ENCODE assay signal across 8 cellular contexts in the genomic region with DNA sequence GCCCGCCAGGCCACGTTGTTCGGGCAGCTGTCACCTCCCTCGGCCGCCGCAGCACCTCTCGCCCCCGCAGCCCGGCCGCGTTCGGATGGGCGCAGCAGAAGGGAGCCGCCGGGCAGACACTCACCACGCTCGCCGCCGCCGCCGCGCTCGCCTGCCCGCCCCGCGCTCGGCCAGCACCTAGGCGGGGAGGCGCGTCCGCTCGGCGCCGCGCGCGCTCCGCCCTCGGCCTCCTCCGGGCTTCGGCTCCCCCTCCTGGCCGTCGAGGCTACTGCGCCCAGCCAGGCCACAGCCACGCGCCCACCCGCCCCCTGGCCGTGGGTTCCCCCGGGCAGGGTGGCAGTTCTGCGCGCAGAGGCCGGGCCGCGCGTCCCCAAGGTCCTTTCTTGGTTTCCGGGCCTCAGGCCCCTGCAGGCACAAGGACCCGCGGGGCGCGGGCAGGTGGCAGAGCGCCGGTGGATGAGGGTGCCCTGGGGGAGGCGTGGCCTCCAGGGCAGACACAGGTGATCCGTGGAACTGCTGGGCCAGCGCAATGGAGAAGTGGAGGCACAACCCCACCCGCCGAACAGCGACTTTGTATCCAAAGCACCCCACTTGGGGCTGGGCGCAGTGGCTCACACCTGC. TPM values are rescaled to one million over a fixed set of nuclear protein-coding genes. Genes with fewer than 3 reads are reported as not detected.
DNase-seq lines count a peak whose midpoint lies in the region; ATAC-seq and TF ChIP-seq lines count a peak whose summit lies in the region.

A gene (minus strand): TSS at position 189 of the 621 bp plus-strand sequence. CDS start 3,275 bp downstream, outside the sequence.

- TF ChIP-seq POLR2A in breast epithelium (IDR thresholded peaks at IDR 0.05): no peak
- TF ChIP-seq POLR2A in spleen (IDR thresholded peaks at IDR 0.05): no peak

- peak; percentile 94 for TF ChIP-seq CTCF in VCaP (conservative IDR thresholded peaks at IDR 0.05)
- TF ChIP-seq CTCF in breast epithelium (IDR thresholded peaks at IDR 0.05): peak; percentile 56 to 91 (median 78)
- TF ChIP-seq CTCF in spleen (IDR thresholded peaks at IDR 0.05 in 8 of 11, conservative IDR thresholded peaks at IDR 0.05 in 3 of 11): peak; percentile 74 to 97 (median 93)

- WGBS in spleen, 5 donors: 0 to 3% (median 3%) methylated on average over 7 to 69 of the region's 69 CpGs; no CpG with 5 or more reads in 1 of the 5 donors

- H3K36me3 ChIP-seq in breast epithelium (no peaks in the 10 kb centered on the region), spleen (peaks cover 0 to 58% (median 17%) of the 10 kb centered on the region in 6 donors)

- intact Hi-C loops in breast epithelium (cut with DNase I; ENCODE audit: low total_unique reads) (no loop called here), spleen (cut with DNase I; ENCODE audit: low total_unique reads) (no loop called here)

- peak; percentile 59 for ATAC-seq in HG02884 (IDR thresholded peaks at IDR 0.05; ENCODE audit: unreplicated experiment)

- H3K4me3 ChIP-seq in breast epithelium (peak within 1 kb of the TSS; percentile 62 to 82 (median 79)), spleen (peak within 1 kb of the TSS; percentile 44 to 96 (median 92))

- H3K4me1 ChIP-seq in breast epithelium (peaks cover 10 to 14% of the 10 kb centered on the region in 2 donors), spleen (peaks cover 15 to 65% (median 47%) of the 10 kb centered on the region in 6 donors)

- DNase-seq in DMS79 (lab: John Stamatoyannopoulos, UW): peak; percentile 26
- no peak for DNase-seq in DMS79 treated with DMSO at 0.1 percent for 48 hours (lab: John Stamatoyannopoulos, UW)
- DNase-seq in NCI-H2029 treated with DMSO at 0.1 percent for 48 hours (lab: John Stamatoyannopoulos, UW): peak; percentile 29
- peak in 1 of 2 donors; percentile 77 for DNase-seq in breast epithelium (ENCODE audit: low spot score in 2 of 2)
- DNase-seq in immature natural killer cell: peak; percentile 87 to 89 (median 88)
- peak; percentile 97 for DNase-seq in spleen

- H3K27ac Mint-ChIP-seq in immature natural killer cell: peak within 1 kb of the TSS; percentile 92 to 97 (median 94)

- H3K27ac ChIP-seq in VCaP: peak within 1 kb of the TSS; percentile 89
- H3K27ac ChIP-seq in breast epithelium: peak within 1 kb of the TSS; percentile 86 to 87
- H3K27ac ChIP-seq in spleen: peak within 1 kb of the TSS; percentile 78 to 96 (median 89)

- H3K9me3 ChIP-seq in breast epithelium (no peaks in the 10 kb centered on the region), spleen (no peaks in the 10 kb centered on the region)

- H3K27me3 Mint-ChIP-seq in immature natural killer cell (ENCODE audit: low read depth in 3 of 3): peaks cover 0 to 5% (median 5%) of the 10 kb centered on the region in 3 donors

- H3K36me3 Mint-ChIP-seq in immature natural killer cell: no peaks in the 10 kb centered on the region

- H3K27me3 ChIP-seq in breast epithelium (no peaks in the 10 kb centered on the region), spleen (replicated peaks in 1 of 7) (no peaks in the 10 kb centered on the region)

- H3K9me3 Mint-ChIP-seq in immature natural killer cell: no peaks in the 10 kb centered on the region

- H3K4me1 Mint-ChIP-seq in immature natural killer cell: peaks cover 10 to 15% of the 10 kb centered on the region in 2 donors

- peak within 1 kb of the TSS; percentile 90 to 95 (median 92) for H3K4me3 Mint-ChIP-seq in immature natural killer cell

RNA-seq across cellular contexts. Expression of the gene that starts here (rescaled TPM):
- total RNA-seq in breast epithelium: 10 to 100 TPM in 1 of 3 donors, 1 to 10 TPM in 2; 2.7 to 11.5 (median 4.7) TPM
- polyA plus RNA-seq in immature natural killer cell: 10 to 100 TPM in 1 of 3 donors, 1 to 10 TPM in 2; 5.2 to 14.9 (median 7.7) TPM
- 10 to 100 TPM in 6 of 7 donors, 1 to 10 TPM in 1; 8.9 to 23.2 (median 14.5) TPM for total RNA-seq in spleen
- 10 to 100 TPM in 1 of 3 donors, 1 to 10 TPM in 2; 6.3 to 14.5 (median 8.5) TPM for polyA plus RNA-seq in spleen
